ENCODE assay signal across 29 cellular contexts in the genomic region with DNA sequence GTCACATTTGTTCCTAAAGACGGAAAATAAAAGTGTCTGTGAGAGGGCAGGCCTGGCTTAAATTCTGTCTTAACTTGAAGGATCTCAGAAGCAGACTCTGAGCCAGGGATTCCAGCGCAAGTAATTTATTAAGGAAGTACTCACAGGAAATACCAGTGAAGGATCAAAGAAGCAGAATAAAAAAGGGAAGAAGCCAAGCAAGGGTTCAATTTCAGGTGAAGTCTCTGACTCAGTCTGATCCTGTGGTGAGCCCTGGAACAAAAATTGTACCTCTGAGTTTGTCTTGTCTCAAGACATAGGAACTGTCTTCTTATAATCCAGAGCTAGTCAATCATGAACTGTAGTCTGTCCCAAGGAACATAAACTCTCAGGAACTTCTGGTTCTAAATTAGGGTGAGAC. TPM values are rescaled to one million over a fixed set of nuclear protein-coding genes. Genes with fewer than 3 reads are reported as not detected.
A peak's percentile ranks its signal among the peaks of the same experiment; 100 is the strongest.
DNase-seq lines count a peak whose midpoint lies in the region; ATAC-seq and TF ChIP-seq lines count a peak whose summit lies in the region.
"Had no signal": no experiment of that assay in that cellular context is flagged by ENCODE, and none has a peak within 500 bp of the region (broad histone marks: within the 10 kb centered on the region; RNA-seq: fewer than 3 reads in every experiment).

No MANE protein-coding gene starts in this region.

- ATAC-seq in HG02840 (IDR thresholded peaks at IDR 0.05; ENCODE audit: low FRiP score, unreplicated experiment) (no peak), GM21390 (IDR thresholded peaks at IDR 0.05; ENCODE audit: unreplicated experiment) (no peak)
- ATAC-seq: activated T-cell treated with anti-CD3 and anti-CD28 coated beads, Interleukin-2, amount 50 U/mL, for 72 hours; foreskin keratinocyte; Panc1; right lobe of liver; stimulated activated naive B cell treated with anti-CD40 and anti-IgM and Interleukin-4, amounts not matched to agents 10 μg/mL and 1 μg/mL and 100 μg/mL, for 72 hours had no signal

- H3K27me3 Mint-ChIP-seq in mesothelial cell of epicardium (ENCODE audit: low read depth) (no peaks in the 10 kb centered on the region), immature natural killer cell (ENCODE audit: low read depth in 3 of 3) (peaks cover 0 to 5% (median 0%) of the 10 kb centered on the region in 3 donors)
- H3K27me3 Mint-ChIP-seq: activated naive CD4-positive, alpha-beta T cell treated with anti-CD3 and anti-CD28 coated beads, Interleukin-2, amount 10 ng/mL, durations not matched to agents 7 days and 5 days; stimulated activated naive B cell treated with anti-CD40 and anti-IgM and Interleukin-4, amounts not matched to agents 10 μg/mL and 1 μg/mL and 100 μg/mL, for 72 hours had no signal

- peak overlapping the region; percentile 92 for H3K27ac Mint-ChIP-seq in mesothelial cell of epicardium
- no peak overlapping the region for H3K27ac Mint-ChIP-seq in immature natural killer cell
- H3K27ac Mint-ChIP-seq: activated naive CD4-positive, alpha-beta T cell treated with anti-CD3 and anti-CD28 coated beads, Interleukin-2, amount 10 ng/mL, durations not matched to agents 7 days and 5 days; activated T-cell treated with anti-CD3 and anti-CD28 coated beads, Interleukin-2, amount 50 U/mL, for 72 hours; stimulated activated naive B cell treated with anti-CD40 and anti-IgM and Interleukin-4, amounts not matched to agents 10 μg/mL and 1 μg/mL and 100 μg/mL, for 72 hours; T-helper 1 cell treated with Interleukin-12 subunit alpha and Interleukin-12 subunit beta and Interleukin-4 antibody, amounts not matched to agents 30 μg/mL and 1 μg/mL, for 36 hours had no signal

- POLR2A ChIA-PET in RWPE1 (lab: Yijun Ruan, JAX; ENCODE audit: low non-redundant PET), result no interaction called here

- peaks cover 18% of the 10 kb centered on the region for H3K36me3 Mint-ChIP-seq in mesothelial cell of epicardium
- H3K36me3 Mint-ChIP-seq in immature natural killer cell, result no peaks in the 10 kb centered on the region
- H3K36me3 Mint-ChIP-seq: activated naive CD4-positive, alpha-beta T cell treated with anti-CD3 and anti-CD28 coated beads, Interleukin-2, amount 10 ng/mL, durations not matched to agents 7 days and 5 days; stimulated activated naive B cell treated with anti-CD40 and anti-IgM and Interleukin-4, amounts not matched to agents 10 μg/mL and 1 μg/mL and 100 μg/mL, for 72 hours had no signal

- H3K27ac ChIP-seq in RWPE1, result no peak overlapping the region
- H3K27ac ChIP-seq in epithelial cell of prostate, result peak overlapping the region; percentile 14
- H3K27ac ChIP-seq: BLaER1, foreskin keratinocyte, KMS-11, right lobe of liver, uterus had no signal

- CTCF ChIA-PET in RWPE1 (lab: Yijun Ruan, JAX), result no interaction called here

- H3K4me3 Mint-ChIP-seq in mesothelial cell of epicardium (no peak overlapping the region), immature natural killer cell (no peak overlapping the region)
- H3K4me3 Mint-ChIP-seq: activated naive CD4-positive, alpha-beta T cell treated with anti-CD3 and anti-CD28 coated beads, Interleukin-2, amount 10 ng/mL, durations not matched to agents 7 days and 5 days; activated T-cell treated with anti-CD3 and anti-CD28 coated beads, Interleukin-2, amount 50 U/mL, for 72 hours; stimulated activated naive B cell treated with anti-CD40 and anti-IgM and Interleukin-4, amounts not matched to agents 10 μg/mL and 1 μg/mL and 100 μg/mL, for 72 hours; T-helper 1 cell treated with Interleukin-12 subunit alpha and Interleukin-12 subunit beta and Interleukin-4 antibody, amounts not matched to agents 30 μg/mL and 1 μg/mL, for 36 hours had no signal

- TF ChIP-seq CTCF in RWPE1 (conservative IDR thresholded peaks at IDR 0.05; ENCODE audit: low read depth) (no peak), mesothelial cell of epicardium (IDR thresholded peaks at IDR 0.05; ENCODE audit: unreplicated experiment) (no peak)

- peaks cover 37% of the 10 kb centered on the region for H3K4me1 Mint-ChIP-seq in mesothelial cell of epicardium
- H3K4me1 Mint-ChIP-seq in immature natural killer cell, result no peaks in the 10 kb centered on the region
- H3K4me1 Mint-ChIP-seq: activated naive CD4-positive, alpha-beta T cell treated with anti-CD3 and anti-CD28 coated beads, Interleukin-2, amount 10 ng/mL, durations not matched to agents 7 days and 5 days; stimulated activated naive B cell treated with anti-CD40 and anti-IgM and Interleukin-4, amounts not matched to agents 10 μg/mL and 1 μg/mL and 100 μg/mL, for 72 hours had no signal

- peak; percentile 6 for DNase-seq in HT-29 (ENCODE audit: low spot score)
- DNase-seq in RWPE1 (ENCODE audit: low spot score), result peak; percentile 4
- no peak for DNase-seq in epithelial cell of prostate (ENCODE audit: low read depth, low spot score)
- DNase-seq in mesothelial cell of epicardium (ENCODE audit: low spot score in 2 of 2, unreplicated experiment in 2 of 2), result no peak
- no peak for DNase-seq in immature natural killer cell
- DNase-seq in activated T-cell treated with anti-CD3 and anti-CD28 coated beads for 4 hours, result no peak
- DNase-seq: activated CD4-positive, alpha-beta T cell treated with anti-CD3 and anti-CD28 coated beads for 4 hours; activated naive CD4-positive, alpha-beta T cell treated with anti-CD3 and anti-CD28 coated beads, Interleukin-2, amount 10 ng/mL, durations not matched to agents 7 days and 5 days; activated T-cell treated with anti-CD3 and anti-CD28 coated beads, Interleukin-2, amount 50 U/mL, for 72 hours; amniotic stem cell; central memory CD4-positive, alpha-beta T cell; DMS79 treated with DMSO at 0.1 percent for 48 hours; NCI-H1694 treated with DMSO at 0.1 percent for 48 hours; NCI-H2171; NCI-H524 treated with DMSO at 0.1 percent for 48 hours; posterior cingulate gyrus; right lobe of liver; stimulated activated CD4-positive, alpha-beta T cell treated with anti-CD3 and anti-CD28 coated beads, Interleukin-12 subunit alpha, Interleukin-12 subunit beta, amount 100 ng/mL, for 4 hours; stimulated activated CD4-positive, alpha-beta T cell treated with anti-CD3 and anti-CD28 coated beads, Interleukin-4, amount 100 ng/mL, for 24 hours; stimulated activated naive B cell treated with anti-CD40 and anti-IgM and Interleukin-4, amounts not matched to agents 10 μg/mL and 1 μg/mL and 100 μg/mL, for 72 hours; uterus had no signal

- H3K9me3 Mint-ChIP-seq in mesothelial cell of epicardium (peaks cover 23% of the 10 kb centered on the region), immature natural killer cell (peaks cover 2 to 17% (median 6%) of the 10 kb centered on the region in 6 donors)

RNA-seq across cellular contexts. Expression of a gene that starts 52.3 kb away (rescaled TPM):
- total RNA-seq in HT-29 (2014; rRNA removed; shearing (Covaris generic)), result 0.03 TPM in 2 replicates
- 15.2 to 17.0 TPM (median 16.6 TPM) in 3 replicates for total RNA-seq in mesothelial cell of epicardium
- polyA plus RNA-seq in immature natural killer cell, result not detected
- total RNA-seq: activated T-cell treated with anti-CD3 and anti-CD28 coated beads, Interleukin-2, amount 50 U/mL, for 72 hours; lung microvascular endothelial cell; right lobe of liver had no signal

Comparison
In these comparisons a context has a peak if more than half of its experiments do, and no peak if none do; other contexts are left out.
1. DNase-seq: peak in HT-29 (single experiment) and RWPE1 (single experiment); none in epithelial cell of prostate (single experiment), mesothelial cell of epicardium (0 of 2), immature natural killer cell (0 of 3) and activated T-cell treated with anti-CD3 and anti-CD28 coated beads for 4 hours (single experiment).
2. RNA of a gene that starts 52.3 kb away (total RNA-seq): 15.2 to 17.0 TPM in mesothelial cell of epicardium; 0.03 TPM in HT-29; every median in the first group is over 10 times any median in the second.